Comparison of ENCODE assay signal across 1 cellular context in genomic region chr19:16232568-16232967, GRCh38.
TF ChIP-seq lines count a peak whose summit lies in the region.

No MANE protein-coding gene starts in this region.

TF ChIP-seq in WTC11, 78 proteins besides CTCF, POLR2A, EP300 and RAD21 (continued from another document):
- TF ChIP-seq ZNF425 (CRISPR knock-in tag; conservative IDR thresholded peaks at IDR 0.05) (no peak), OVOL2 (CRISPR knock-in tag; IDR thresholded peaks at IDR 0.05; ENCODE audit: borderline replicate concordance) (no peak), EMX1 (CRISPR knock-in tag; IDR thresholded peaks at IDR 0.05) (no peak), RELA (CRISPR knock-in tag; IDR thresholded peaks at IDR 0.05; ENCODE audit: borderline replicate concordance) (no peak), SOX15 (CRISPR knock-in tag; IDR thresholded peaks at IDR 0.05) (no peak), MLX (CRISPR knock-in tag; IDR thresholded peaks at IDR 0.05) (no peak), FOXK1 (CRISPR knock-in tag; IDR thresholded peaks at IDR 0.05) (no peak)
TF ChIP-seq in WTC11: peak in this region for 0.
